In the genomic region with DNA sequence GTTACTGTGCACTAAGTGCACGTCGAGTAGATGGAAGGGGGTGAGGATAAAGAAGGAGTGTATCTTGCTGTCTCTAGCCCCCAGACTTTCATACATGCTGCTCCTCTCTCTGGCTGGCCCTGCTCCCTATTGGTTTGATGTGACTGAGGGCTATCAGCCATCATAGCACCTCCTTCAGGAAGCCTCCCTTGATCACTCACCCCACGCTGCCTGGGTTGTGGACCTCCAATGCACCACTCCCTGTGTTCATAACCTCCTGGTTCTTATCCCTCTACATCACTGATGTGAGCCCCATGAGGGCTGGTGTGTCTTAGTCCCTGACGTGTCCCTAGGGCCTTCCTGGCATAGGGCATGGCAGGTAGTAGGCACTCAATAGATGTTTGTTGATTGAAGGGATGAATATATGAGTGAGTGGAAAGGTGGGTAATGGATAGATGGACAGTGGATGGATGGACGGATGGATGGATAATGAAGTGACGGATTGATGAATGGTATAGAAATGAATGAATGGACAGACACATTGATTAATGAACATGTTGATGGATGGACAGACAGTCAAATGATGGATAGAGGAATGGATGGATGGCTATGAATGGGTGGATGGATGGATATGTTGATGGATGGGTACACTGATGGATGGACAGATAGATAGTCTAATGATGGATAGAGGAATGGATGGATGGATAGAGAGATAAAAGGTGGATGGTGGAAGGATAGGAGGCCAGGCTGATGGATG, we compare ENCODE assay signal across 2 cellular contexts.
TF ChIP-seq lines count a peak whose summit lies in the region.

No MANE protein-coding gene starts in this region.

TF ChIP-seq in K562, 482 proteins besides CTCF, POLR2A, EP300 and RAD21 (continues in another document):
- no peak for TF ChIP-seq NR1H2 (CRISPR knock-in tag; IDR thresholded peaks at IDR 0.05)
- no peak for TF ChIP-seq HDAC3 (IDR thresholded peaks at IDR 0.05; ENCODE audit: borderline replicate concordance, partially characterized antibody)
- TF ChIP-seq, protein P1, sequence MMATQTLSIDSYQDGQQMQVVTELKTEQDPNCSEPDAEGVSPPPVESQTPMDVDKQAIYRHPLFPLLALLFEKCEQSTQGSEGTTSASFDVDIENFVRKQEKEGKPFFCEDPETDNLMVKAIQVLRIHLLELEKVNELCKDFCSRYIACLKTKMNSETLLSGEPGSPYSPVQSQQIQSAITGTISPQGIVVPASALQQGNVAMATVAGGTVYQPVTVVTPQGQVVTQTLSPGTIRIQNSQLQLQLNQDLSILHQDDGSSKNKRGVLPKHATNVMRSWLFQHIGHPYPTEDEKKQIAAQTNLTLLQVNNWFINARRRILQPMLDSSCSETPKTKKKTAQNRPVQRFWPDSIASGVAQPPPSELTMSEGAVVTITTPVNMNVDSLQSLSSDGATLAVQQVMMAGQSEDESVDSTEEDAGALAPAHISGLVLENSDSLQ (IDR thresholded peaks at IDR 0.05), result peak; percentile 75
- TF ChIP-seq BDP1 (IDR thresholded peaks at IDR 0.05; ENCODE audit: insufficient read depth, insufficient read length), result no peak
- TF ChIP-seq ZNF41 (CRISPR knock-in tag; conservative IDR thresholded peaks at IDR 0.05), result no peak
- no peak for TF ChIP-seq FOXA3 (CRISPR knock-in tag; conservative IDR thresholded peaks at IDR 0.05 in 1 of 2, IDR thresholded peaks at IDR 0.05 in 1 of 2)
- no peak for TF ChIP-seq GABPB2 (CRISPR knock-in tag; conservative IDR thresholded peaks at IDR 0.05)
- no peak for TF ChIP-seq TEAD4 (IDR thresholded peaks at IDR 0.05; ENCODE audit: low read length)
- TF ChIP-seq TEAD4 (CRISPR knock-in tag; IDR thresholded peaks at IDR 0.05; ENCODE audit: borderline replicate concordance), result no peak
- TF ChIP-seq ZNF232 (CRISPR knock-in tag; IDR thresholded peaks at IDR 0.05), result no peak
- TF ChIP-seq, protein P2, sequence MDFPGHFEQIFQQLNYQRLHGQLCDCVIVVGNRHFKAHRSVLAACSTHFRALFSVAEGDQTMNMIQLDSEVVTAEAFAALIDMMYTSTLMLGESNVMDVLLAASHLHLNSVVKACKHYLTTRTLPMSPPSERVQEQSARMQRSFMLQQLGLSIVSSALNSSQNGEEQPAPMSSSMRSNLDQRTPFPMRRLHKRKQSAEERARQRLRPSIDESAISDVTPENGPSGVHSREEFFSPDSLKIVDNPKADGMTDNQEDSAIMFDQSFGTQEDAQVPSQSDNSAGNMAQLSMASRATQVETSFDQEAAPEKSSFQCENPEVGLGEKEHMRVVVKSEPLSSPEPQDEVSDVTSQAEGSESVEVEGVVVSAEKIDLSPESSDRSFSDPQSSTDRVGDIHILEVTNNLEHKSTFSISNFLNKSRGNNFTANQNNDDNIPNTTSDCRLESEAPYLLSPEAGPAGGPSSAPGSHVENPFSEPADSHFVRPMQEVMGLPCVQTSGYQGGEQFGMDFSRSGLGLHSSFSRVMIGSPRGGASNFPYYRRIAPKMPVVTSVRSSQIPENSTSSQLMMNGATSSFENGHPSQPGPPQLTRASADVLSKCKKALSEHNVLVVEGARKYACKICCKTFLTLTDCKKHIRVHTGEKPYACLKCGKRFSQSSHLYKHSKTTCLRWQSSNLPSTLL (IDR thresholded peaks at IDR 0.05), result no peak
- TF ChIP-seq ZNF436 (CRISPR knock-in tag; IDR thresholded peaks at IDR 0.05), result no peak
- TF ChIP-seq SIRT6 (IDR thresholded peaks at IDR 0.05; ENCODE audit: low read depth, low read length), result no peak
- TF ChIP-seq MEIS2 (IDR thresholded peaks at IDR 0.05; ENCODE audit: partially characterized antibody), result peak; percentile 82
- no peak for TF ChIP-seq TAL1 (IDR thresholded peaks at IDR 0.05)
- TF ChIP-seq, protein P3, sequence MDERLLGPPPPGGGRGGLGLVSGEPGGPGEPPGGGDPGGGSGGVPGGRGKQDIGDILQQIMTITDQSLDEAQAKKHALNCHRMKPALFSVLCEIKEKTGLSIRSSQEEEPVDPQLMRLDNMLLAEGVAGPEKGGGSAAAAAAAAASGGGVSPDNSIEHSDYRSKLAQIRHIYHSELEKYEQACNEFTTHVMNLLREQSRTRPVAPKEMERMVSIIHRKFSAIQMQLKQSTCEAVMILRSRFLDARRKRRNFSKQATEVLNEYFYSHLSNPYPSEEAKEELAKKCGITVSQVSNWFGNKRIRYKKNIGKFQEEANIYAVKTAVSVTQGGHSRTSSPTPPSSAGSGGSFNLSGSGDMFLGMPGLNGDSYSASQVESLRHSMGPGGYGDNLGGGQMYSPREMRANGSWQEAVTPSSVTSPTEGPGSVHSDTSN (CRISPR knock-in tag; IDR thresholded peaks at IDR 0.05; ENCODE audit: low read depth), result no peak
- TF ChIP-seq, protein P3 (tag; conservative IDR thresholded peaks at IDR 0.05; ENCODE audit: low read depth), result peak; percentile 89
- no peak for TF ChIP-seq HOXB6 (CRISPR knock-in tag; IDR thresholded peaks at IDR 0.05; ENCODE audit: borderline replicate concordance)
- peak; percentile 88 for TF ChIP-seq ARHGAP35 (IDR thresholded peaks at IDR 0.05; ENCODE audit: partially characterized antibody)
- TF ChIP-seq, protein P4, sequence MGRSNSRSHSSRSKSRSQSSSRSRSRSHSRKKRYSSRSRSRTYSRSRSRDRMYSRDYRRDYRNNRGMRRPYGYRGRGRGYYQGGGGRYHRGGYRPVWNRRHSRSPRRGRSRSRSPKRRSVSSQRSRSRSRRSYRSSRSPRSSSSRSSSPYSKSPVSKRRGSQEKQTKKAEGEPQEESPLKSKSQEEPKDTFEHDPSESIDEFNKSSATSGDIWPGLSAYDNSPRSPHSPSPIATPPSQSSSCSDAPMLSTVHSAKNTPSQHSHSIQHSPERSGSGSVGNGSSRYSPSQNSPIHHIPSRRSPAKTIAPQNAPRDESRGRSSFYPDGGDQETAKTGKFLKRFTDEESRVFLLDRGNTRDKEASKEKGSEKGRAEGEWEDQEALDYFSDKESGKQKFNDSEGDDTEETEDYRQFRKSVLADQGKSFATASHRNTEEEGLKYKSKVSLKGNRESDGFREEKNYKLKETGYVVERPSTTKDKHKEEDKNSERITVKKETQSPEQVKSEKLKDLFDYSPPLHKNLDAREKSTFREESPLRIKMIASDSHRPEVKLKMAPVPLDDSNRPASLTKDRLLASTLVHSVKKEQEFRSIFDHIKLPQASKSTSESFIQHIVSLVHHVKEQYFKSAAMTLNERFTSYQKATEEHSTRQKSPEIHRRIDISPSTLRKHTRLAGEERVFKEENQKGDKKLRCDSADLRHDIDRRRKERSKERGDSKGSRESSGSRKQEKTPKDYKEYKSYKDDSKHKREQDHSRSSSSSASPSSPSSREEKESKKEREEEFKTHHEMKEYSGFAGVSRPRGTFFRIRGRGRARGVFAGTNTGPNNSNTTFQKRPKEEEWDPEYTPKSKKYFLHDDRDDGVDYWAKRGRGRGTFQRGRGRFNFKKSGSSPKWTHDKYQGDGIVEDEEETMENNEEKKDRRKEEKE (IDR thresholded peaks at IDR 0.05; ENCODE audit: borderline replicate concordance in 1 of 2, control insufficient read depth in 1 of 2, low read depth in 2 of 2, low read length in 1 of 2), result no peak

TF ChIP-seq in H1, 55 proteins besides CTCF, POLR2A, EP300 and RAD21:
- TF ChIP-seq POU5F1 (IDR thresholded peaks at IDR 0.05; ENCODE audit: low read depth, low read length), result no peak
- TF ChIP-seq HDAC2 (IDR thresholded peaks at IDR 0.05; ENCODE audit: borderline replicate concordance in 1 of 2, low read depth in 2 of 2, low read length in 2 of 2), result no peak
- no peak for TF ChIP-seq NRF1 (IDR thresholded peaks at IDR 0.05; ENCODE audit: low read depth, low read length)
- no peak for TF ChIP-seq RNF2 (IDR thresholded peaks at IDR 0.05; ENCODE audit: borderline replicate concordance, low read depth, low read length, missing control alignments, poor library complexity, severe bottlenecking)
- TF ChIP-seq, protein P5, sequence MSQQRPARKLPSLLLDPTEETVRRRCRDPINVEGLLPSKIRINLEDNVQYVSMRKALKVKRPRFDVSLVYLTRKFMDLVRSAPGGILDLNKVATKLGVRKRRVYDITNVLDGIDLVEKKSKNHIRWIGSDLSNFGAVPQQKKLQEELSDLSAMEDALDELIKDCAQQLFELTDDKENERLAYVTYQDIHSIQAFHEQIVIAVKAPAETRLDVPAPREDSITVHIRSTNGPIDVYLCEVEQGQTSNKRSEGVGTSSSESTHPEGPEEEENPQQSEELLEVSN (IDR thresholded peaks at IDR 0.05), result no peak
- TF ChIP-seq RFX5 (IDR thresholded peaks at IDR 0.05; ENCODE audit: borderline replicate concordance, low read depth, low read length), result no peak
- TF ChIP-seq CTBP2 (IDR thresholded peaks at IDR 0.05; ENCODE audit: borderline replicate concordance, insufficient read depth, insufficient read length, low read length), result no peak
- no peak for TF ChIP-seq BACH1 (IDR thresholded peaks at IDR 0.05; ENCODE audit: low read length)
- no peak for TF ChIP-seq JUN (IDR thresholded peaks at IDR 0.05; ENCODE audit: low read depth, low read length)
- TF ChIP-seq SIRT6 (IDR thresholded peaks at IDR 0.05; ENCODE audit: low read length), result no peak
- no peak for TF ChIP-seq ZNF274 (IDR thresholded peaks at IDR 0.05; ENCODE audit: borderline replicate concordance, extremely low read depth, low read length)
- TF ChIP-seq KDM5A (IDR thresholded peaks at IDR 0.05; ENCODE audit: low read length), result no peak
- TF ChIP-seq TEAD4 (IDR thresholded peaks at IDR 0.05; ENCODE audit: low read depth, low read length), result no peak
- TF ChIP-seq BCL11A (IDR thresholded peaks at IDR 0.05; ENCODE audit: low read depth in 2 of 2, low read length in 2 of 2), result no peak
- TF ChIP-seq SRF (IDR thresholded peaks at IDR 0.05; ENCODE audit: low read depth, low read length), result no peak
- TF ChIP-seq, protein P6, sequence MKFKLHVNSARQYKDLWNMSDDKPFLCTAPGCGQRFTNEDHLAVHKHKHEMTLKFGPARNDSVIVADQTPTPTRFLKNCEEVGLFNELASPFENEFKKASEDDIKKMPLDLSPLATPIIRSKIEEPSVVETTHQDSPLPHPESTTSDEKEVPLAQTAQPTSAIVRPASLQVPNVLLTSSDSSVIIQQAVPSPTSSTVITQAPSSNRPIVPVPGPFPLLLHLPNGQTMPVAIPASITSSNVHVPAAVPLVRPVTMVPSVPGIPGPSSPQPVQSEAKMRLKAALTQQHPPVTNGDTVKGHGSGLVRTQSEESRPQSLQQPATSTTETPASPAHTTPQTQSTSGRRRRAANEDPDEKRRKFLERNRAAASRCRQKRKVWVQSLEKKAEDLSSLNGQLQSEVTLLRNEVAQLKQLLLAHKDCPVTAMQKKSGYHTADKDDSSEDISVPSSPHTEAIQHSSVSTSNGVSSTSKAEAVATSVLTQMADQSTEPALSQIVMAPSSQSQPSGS (IDR thresholded peaks at IDR 0.05; ENCODE audit: low read length), result no peak
- no peak for TF ChIP-seq CEBPB (IDR thresholded peaks at IDR 0.05; ENCODE audit: low read depth, low read length)
